ENCODE assay signal across 1 cellular context in the genomic region with DNA sequence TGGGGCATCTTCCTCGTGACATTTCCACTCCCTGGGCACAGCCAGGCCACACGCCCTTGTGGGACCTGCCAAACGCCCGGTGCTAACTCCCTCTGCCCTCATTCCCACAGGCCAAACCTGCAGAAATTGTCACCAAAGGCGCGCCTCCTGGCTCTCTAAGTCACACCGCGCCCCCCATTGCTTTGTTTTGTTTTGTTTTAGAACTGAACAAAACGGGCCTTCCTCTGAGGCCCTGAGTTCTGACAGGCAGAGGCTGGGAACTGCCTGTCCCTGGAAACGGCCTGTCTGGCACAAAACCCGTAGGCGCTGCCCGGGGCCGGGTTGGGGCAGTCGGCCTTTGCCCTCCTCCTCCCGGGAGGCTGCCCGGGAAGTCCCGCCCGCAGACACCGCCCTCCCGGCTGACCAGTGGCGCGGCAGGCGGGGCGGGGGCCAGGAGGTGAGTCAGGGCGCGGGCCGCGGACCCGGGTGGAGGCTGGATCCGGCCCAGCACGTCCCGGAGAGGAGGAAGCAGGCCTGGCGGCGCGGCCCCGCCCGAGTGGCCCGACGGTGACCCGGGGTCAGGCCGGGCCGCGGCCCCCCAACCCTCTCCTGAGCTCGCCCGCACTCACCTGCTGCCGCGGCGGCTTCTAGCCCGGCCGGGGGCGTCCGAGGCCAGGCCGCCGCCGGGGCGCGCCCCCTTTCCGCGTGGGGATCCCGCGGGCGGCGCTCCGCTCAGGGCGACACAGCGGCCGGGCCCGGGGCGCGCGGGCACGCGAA.
TF ChIP-seq lines count a peak whose summit lies in the region.

No MANE protein-coding gene starts in this region.

TF ChIP-seq in endothelial cell of umbilical vein, 7 proteins besides CTCF, POLR2A, EP300 and RAD21:
- TF ChIP-seq EZH2 (IDR thresholded peaks at IDR 0.05; ENCODE audit: borderline replicate concordance, low read depth, low read length, severe bottlenecking): no peak
- peak; percentile 71 for TF ChIP-seq POLR2AphosphoS5 (IDR thresholded peaks at IDR 0.05; ENCODE audit: insufficient read depth, low read depth, low read length)
- peak; percentile 68 for TF ChIP-seq FOS (IDR thresholded peaks at IDR 0.05; ENCODE audit: borderline replicate concordance, insufficient read depth, low read length)
TF ChIP-seq in endothelial cell of umbilical vein: peak in this region for 2.
